Comparison of ENCODE assay signal across 23 cellular contexts in the genomic region with DNA sequence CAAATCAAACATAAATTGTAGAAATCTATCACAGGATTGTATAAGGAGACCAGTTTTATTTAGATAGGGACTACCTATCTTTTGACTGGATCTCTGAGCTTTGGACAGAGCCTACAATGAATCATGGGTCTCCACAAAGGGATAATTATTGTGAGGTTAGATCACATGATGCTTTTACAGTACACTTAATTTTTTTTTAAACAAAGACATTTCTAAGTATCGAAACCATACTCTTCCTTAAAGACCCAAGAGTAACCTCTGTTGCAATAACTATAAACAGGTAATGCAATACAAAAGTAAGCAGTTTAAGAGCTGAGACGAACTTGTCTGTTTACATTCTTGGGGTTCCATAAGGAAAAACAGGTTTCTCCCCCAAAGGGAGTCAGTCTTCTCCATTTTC.
"Had no signal": no experiment of that assay in that cellular context is flagged by ENCODE, and none has a peak within 500 bp of the region (broad histone marks: within the 10 kb centered on the region; RNA-seq: fewer than 3 reads in every experiment).

No MANE protein-coding gene starts in this region.

- DNase-seq: activated CD4-positive, alpha-beta T cell treated with anti-CD3 and anti-CD28 coated beads for 48 hours; activated CD4-positive, alpha-beta T cell treated with anti-CD3 and anti-CD28 coated beads, Interleukin-2, amount 50 U/mL, for 4 hours; activated CD4-positive, CD25-positive, alpha-beta regulatory T cell treated with anti-CD3 and anti-CD28 coated beads, Interleukin-2, amount 50 U/mL, for 72 hours; activated CD8-positive, alpha-beta T cell treated with anti-CD3 and anti-CD28 coated beads, Interleukin-2, amount 10 ng/mL, durations not matched to agents 7 days and 5 days; activated effector memory CD4-positive, alpha-beta T cell treated with Interleukin-2 at 50 U/mL for 16 hours; activated naive CD4-positive, alpha-beta T cell; activated naive CD8-positive, alpha-beta T cell treated with anti-CD3 and anti-CD28 coated beads, Interleukin-2, amount 50 U/mL, for 24 hours; activated T-cell treated with anti-CD3 and anti-CD28 coated beads, Interleukin-2, amount 50 U/mL, for 24 hours; amniotic stem cell; body of pancreas; KG1; NCI-H1105 treated with DMSO at 0.1 percent for 48 hours; NCI-H1436 treated with DMSO at 0.1 percent for 48 hours; NCI-H187; NCI-H2081; NCI-H446; NCI-H524; T-helper 9 cell had no signal

- ATAC-seq: activated CD8-positive, alpha-beta T cell treated with anti-CD3 and anti-CD28 coated beads, Interleukin-2, amount 10 ng/mL, durations not matched to agents 7 days and 5 days; activated naive CD4-positive, alpha-beta T cell treated with anti-CD3 and anti-CD28 coated beads, Interleukin-2, amount 50 U/mL, for 72 hours; activated naive CD8-positive, alpha-beta T cell treated with anti-CD3 and anti-CD28 coated beads, Interleukin-2, amount 50 U/mL, for 24 hours; body of pancreas; Right ventricle myocardium inferior; WTC11 had no signal

- H3K4me3 ChIP-seq: ascending aorta, body of pancreas, SJSA1 had no signal

- H3K4me1 ChIP-seq: ascending aorta, body of pancreas, SJSA1 had no signal

- H3K27ac ChIP-seq: ascending aorta, body of pancreas, SJSA1 had no signal

- H3K36me3 ChIP-seq: ascending aorta, SJSA1 had no signal

- H3K27me3 ChIP-seq: ascending aorta, body of pancreas, SJSA1 had no signal

- H3K9me3 ChIP-seq: ascending aorta, body of pancreas, SJSA1 had no signal
